In genomic region chr3:194315088-194315964, GRCh38 we compare ENCODE assay signal across 1 cellular context.
TF ChIP-seq lines count a peak whose summit lies in the region.

No MANE protein-coding gene starts in this region.

TF ChIP-seq in K562, 482 proteins besides CTCF, POLR2A, EP300 and RAD21 (continued from another document and continues in another):
- TF ChIP-seq SRSF7 (optimal IDR thresholded peaks at IDR 0.05; ENCODE audit: low read depth, low read length): no peak
- TF ChIP-seq STAT6 (CRISPR knock-in tag; IDR thresholded peaks at IDR 0.05): 0 out of 2 replicates have a peak, but pooled peaks have one; percentile 51
- TF ChIP-seq ZKSCAN3 (CRISPR knock-in tag; IDR thresholded peaks at IDR 0.05): no peak
- 0 out of 2 replicates have a peak, but pooled peaks have one; percentile 37 for TF ChIP-seq ZFP91 (CRISPR knock-in tag; IDR thresholded peaks at IDR 0.05)
- TF ChIP-seq ILK (tag; IDR thresholded peaks at IDR 0.05; ENCODE audit: borderline replicate concordance, low read depth): no peak
- peak; percentile 99 for TF ChIP-seq STAG1 (CRISPR knock-in tag; IDR thresholded peaks at IDR 0.05; ENCODE audit: borderline replicate concordance)
- TF ChIP-seq CCNT2 (IDR thresholded peaks at IDR 0.05; ENCODE audit: borderline replicate concordance, extremely low read depth, insufficient read length, low read depth, low read length): peak; percentile 84
- TF ChIP-seq ERF (CRISPR knock-in tag; IDR thresholded peaks at IDR 0.05): 0 out of 2 replicates have a peak, but pooled peaks have one; percentile 43
- TF ChIP-seq ARID2 (IDR thresholded peaks at IDR 0.05): peak; percentile 38; the same call in 1 of the 2 replicates
- TF ChIP-seq TEAD4 (IDR thresholded peaks at IDR 0.05; ENCODE audit: low read length): no peak
- no peak for TF ChIP-seq TEAD4 (CRISPR knock-in tag; IDR thresholded peaks at IDR 0.05; ENCODE audit: borderline replicate concordance)
- TF ChIP-seq PRDM10 (IDR thresholded peaks at IDR 0.05; ENCODE audit: partially characterized antibody): no peak
- peak; percentile 87 for TF ChIP-seq ATF7 (IDR thresholded peaks at IDR 0.05)
- TF ChIP-seq ZNF436 (CRISPR knock-in tag; IDR thresholded peaks at IDR 0.05): peak; percentile 73
- TF ChIP-seq ZNF384 (IDR thresholded peaks at IDR 0.05; ENCODE audit: low read depth, low read length): 0 out of 2 replicates have a peak, but pooled peaks have one; percentile 11
- peak; percentile 25; the same call in 1 of the 2 replicates for TF ChIP-seq ARID1B (IDR thresholded peaks at IDR 0.05)
- TF ChIP-seq CBFB (CRISPR knock-in tag; IDR thresholded peaks at IDR 0.05): peak; percentile 17
- TF ChIP-seq ZNF212 (CRISPR knock-in tag; IDR thresholded peaks at IDR 0.05): no peak
- TF ChIP-seq ETV1 (tag; conservative IDR thresholded peaks at IDR 0.05; ENCODE audit: low read depth): peak; percentile 33
- TF ChIP-seq POLR2AphosphoS5 (IDR thresholded peaks at IDR 0.05; ENCODE audit: control insufficient read depth, insufficient read depth, low read depth, low read length): no peak
- peak; percentile 19 to 42; a peak in 2 of 4 replicates for TF ChIP-seq NRF1 (conservative IDR thresholded peaks at IDR 0.05 in 1 of 2, IDR thresholded peaks at IDR 0.05 in 1 of 2)
- TF ChIP-seq NFIC (IDR thresholded peaks at IDR 0.05): peak; percentile 48
- TF ChIP-seq MECOM (CRISPR knock-in tag; IDR thresholded peaks at IDR 0.05): 0 out of 2 replicates have a peak, but pooled peaks have one; percentile 6
- peak; percentile 79; the same call in 1 of the 2 replicates for TF ChIP-seq ZNF263 (CRISPR knock-in tag; IDR thresholded peaks at IDR 0.05; ENCODE audit: borderline replicate concordance)
- TF ChIP-seq RERE (CRISPR knock-in tag; IDR thresholded peaks at IDR 0.05; ENCODE audit: borderline replicate concordance): no peak
- 0 out of 2 replicates have a peak, but pooled peaks have one; percentile 57 for TF ChIP-seq ZBTB1 (CRISPR knock-in tag; IDR thresholded peaks at IDR 0.05; ENCODE audit: borderline replicate concordance, low read depth)
- peak; percentile 77; the same call in 1 of the 2 replicates for TF ChIP-seq ZBTB7A (IDR thresholded peaks at IDR 0.05; ENCODE audit: borderline replicate concordance, control insufficient read depth, low read depth, low read length)
- TF ChIP-seq FOXK2 (conservative IDR thresholded peaks at IDR 0.05 in 1 of 2, IDR thresholded peaks at IDR 0.05 in 1 of 2; ENCODE audit: low read depth in 2 of 2): no peak
- TF ChIP-seq ZFX (CRISPR knock-in tag; IDR thresholded peaks at IDR 0.05): peak; percentile 75
- no peak for TF ChIP-seq POLR3G (IDR thresholded peaks at IDR 0.05; ENCODE audit: extremely low read depth, insufficient read length, insufficient replicate concordance)
- TF ChIP-seq GTF3C2 (IDR thresholded peaks at IDR 0.05; ENCODE audit: borderline replicate concordance, extremely low read depth, insufficient read length): peak; percentile 48
- TF ChIP-seq CEBPG (CRISPR knock-in tag; IDR thresholded peaks at IDR 0.05): peak; percentile 83
- peak; percentile 81 to 89 for TF ChIP-seq CEBPG (tag; conservative IDR thresholded peaks at IDR 0.05 in 1 of 2, IDR thresholded peaks at IDR 0.05 in 1 of 2)
- TF ChIP-seq FOSL1 (tag; conservative IDR thresholded peaks at IDR 0.05): peak; percentile 48
- TF ChIP-seq ZNF431 (CRISPR knock-in tag; IDR thresholded peaks at IDR 0.05): 0 out of 2 replicates have a peak, but pooled peaks have one; percentile 35
- no peak for TF ChIP-seq BRCA1 (IDR thresholded peaks at IDR 0.05)
- TF ChIP-seq BRCA1 (CRISPR knock-in tag; IDR thresholded peaks at IDR 0.05): no peak
- TF ChIP-seq THAP12 (CRISPR knock-in tag; IDR thresholded peaks at IDR 0.05): peak; percentile 72
- TF ChIP-seq BMI1 (IDR thresholded peaks at IDR 0.05; ENCODE audit: low read length): no peak
- 0 out of 2 replicates have a peak, but pooled peaks have one; percentile 42 for TF ChIP-seq FOXJ2 (tag; IDR thresholded peaks at IDR 0.05)
- TF ChIP-seq ZFP30 (CRISPR knock-in tag; IDR thresholded peaks at IDR 0.05; ENCODE audit: borderline replicate concordance): no peak
- TF ChIP-seq CEBPB (tag; IDR thresholded peaks at IDR 0.05): peak; percentile 90
